In genomic region chr11:96154802-96155520, GRCh38 we compare ENCODE assay signal across 10 cellular contexts.
DNase-seq lines count a peak whose midpoint lies in the region; ATAC-seq, FAIRE-seq and TF ChIP-seq lines count a peak whose summit lies in the region.
"Had no signal": no experiment of that assay in that cellular context is flagged by ENCODE, and none has a peak within 500 bp of the region (broad histone marks: within the 10 kb centered on the region; RNA-seq: fewer than 3 reads in every experiment).

No MANE protein-coding gene starts in this region.

- no peaks in the 10 kb centered on the region for H3K9me3 ChIP-seq in heart left ventricle
- H3K9me3 ChIP-seq in mesenchymal stem cell (ENCODE audit: control insufficient read depth, low read length), result no peaks in the 10 kb centered on the region

- no peak overlapping the region for H2AFZ ChIP-seq in mesenchymal stem cell (ENCODE audit: low read depth, low read length)

- H3K27me3 ChIP-seq in heart left ventricle (no peaks in the 10 kb centered on the region), bronchial epithelial cell (ENCODE audit: control insufficient read depth, insufficient read depth, low read length) (no peaks in the 10 kb centered on the region), mesenchymal stem cell (ENCODE audit: control insufficient read depth in 1 of 2, insufficient read depth in 1 of 2, low read length in 2 of 2) (no peaks in the 10 kb centered on the region)

- H2BK120ac ChIP-seq in mesenchymal stem cell (ENCODE audit: low read depth, low read length), result peak overlapping the region; percentile 64

- peak overlapping the region; percentile 95 to 98 for H3K18ac ChIP-seq in mesenchymal stem cell (ENCODE audit: low read depth in 1 of 2, low read length in 2 of 2)

- peaks cover 0 to 49% (median 39%) of the 10 kb centered on the region in 12 donors for H3K4me1 ChIP-seq in heart left ventricle
- peaks cover 18% of the 10 kb centered on the region for H3K4me1 ChIP-seq in mesenchymal stem cell (ENCODE audit: control insufficient read depth, insufficient read depth, low read depth, low read length)
- H3K4me1 ChIP-seq in urinary bladder (ENCODE audit: insufficient read depth), result no peaks in the 10 kb centered on the region

- H2AK5ac ChIP-seq in mesenchymal stem cell (ENCODE audit: low read length, severe bottlenecking), result peak overlapping the region; percentile 96

- H3K9ac ChIP-seq in mesenchymal stem cell (ENCODE audit: low read length), result peak overlapping the region; percentile 81
- H3K9ac ChIP-seq: KMS-11 had no signal

- peak overlapping the region; percentile 94 to 95 for H3K4ac ChIP-seq in mesenchymal stem cell (ENCODE audit: low read depth in 1 of 2, low read length in 2 of 2)

- H4K8ac ChIP-seq in mesenchymal stem cell (ENCODE audit: low read length), result peak overlapping the region; percentile 94

- WGBS in heart left ventricle, 4 donors, result 59 to 82% (median 62%) methylated on average over 6 to 7 of the region's 7 CpGs
- 51% methylated on average over 6 of the region's 7 CpGs for WGBS in mesenchymal stem cell
- 60% methylated on average over 7 of the region's 7 CpGs for WGBS in urinary bladder

- no peak overlapping the region for H3K4me3 ChIP-seq in heart left ventricle
- no peak overlapping the region for H3K4me3 ChIP-seq in bronchial epithelial cell (ENCODE audit: low read depth, low read length)
- H3K4me3 ChIP-seq in mesenchymal stem cell (ENCODE audit: insufficient read depth in 1 of 2, low read depth in 1 of 2, low read length in 2 of 2), result peak overlapping the region in 1 of 2 experiments; percentile 55
- H3K4me3 ChIP-seq in urinary bladder (ENCODE audit: low read depth, low read length), result no peak overlapping the region

- peak overlapping the region; percentile 41 to 50 for H3K14ac ChIP-seq in mesenchymal stem cell (ENCODE audit: low read length in 2 of 2)

- H4K91ac ChIP-seq in mesenchymal stem cell (ENCODE audit: low read length), result peak overlapping the region; percentile 96

- no peak for ATAC-seq in heart left ventricle

- H3K36me3 ChIP-seq in heart left ventricle (no peaks in the 10 kb centered on the region), bronchial epithelial cell (ENCODE audit: control insufficient read depth, insufficient read depth, low read length) (no peaks in the 10 kb centered on the region), mesenchymal stem cell (ENCODE audit: control insufficient read depth in 1 of 2, insufficient read depth in 2 of 2, low read depth in 1 of 2, low read length in 2 of 2) (no peaks in the 10 kb centered on the region), urinary bladder (ENCODE audit: insufficient read depth) (no peaks in the 10 kb centered on the region)

- no peak for TF ChIP-seq POLR2A in heart left ventricle (IDR thresholded peaks at IDR 0.05)

- no peak for DNase-seq in heart left ventricle
- no peak for DNase-seq in cardiac septum (ENCODE audit: low spot score)
- peak; percentile 41 for DNase-seq in bronchial epithelial cell (ENCODE audit: low read depth)
- DNase-seq in mesenchymal stem cell, result peak; percentile 77
- DNase-seq in NCI-H1105 (lab: John Stamatoyannopoulos, UW), result no peak
- no peak for DNase-seq in DMS153 (lab: John Stamatoyannopoulos, UW)
- no peak for DNase-seq in stimulated activated CD4-positive, alpha-beta T cell treated with anti-CD3 and anti-CD28 coated beads, Interleukin-2, amount 100 ng/mL, for 24 hours
- DNase-seq: effector memory CD4-positive, alpha-beta T cell had no signal

- peak overlapping the region; percentile 57 for H2BK15ac ChIP-seq in mesenchymal stem cell (ENCODE audit: low read depth, poor library complexity, severe bottlenecking)

- FAIRE-seq in bronchial epithelial cell (lab: Jason Lieb, UNC), result no peak

- no peak overlapping the region for H3K4me2 ChIP-seq in mesenchymal stem cell (ENCODE audit: low read length, poor library complexity, severe bottlenecking)
- H3K4me2 ChIP-seq: KMS-11 had no signal

- TF ChIP-seq CTCF in heart left ventricle (IDR thresholded peaks at IDR 0.05), result no peak
- no peak for TF ChIP-seq CTCF in bronchial epithelial cell (IDR thresholded peaks at IDR 0.05; ENCODE audit: insufficient read depth, low read length, severe bottlenecking)

- H2BK12ac ChIP-seq in mesenchymal stem cell (ENCODE audit: low read length in 2 of 2), result peak overlapping the region; percentile 96 to 99

- H3K79me1 ChIP-seq in mesenchymal stem cell (replicated peaks; ENCODE audit: low read length, poor library complexity, severe bottlenecking), result peaks cover 25% of the 10 kb centered on the region

- peak overlapping the region; percentile 68 for H2BK5ac ChIP-seq in mesenchymal stem cell (ENCODE audit: low read depth, low read length, poor library complexity, severe bottlenecking)

- no peak overlapping the region for H3K23ac ChIP-seq in mesenchymal stem cell (ENCODE audit: low read length in 2 of 2)

- intact Hi-C loops in heart left ventricle (cut with DNase I) (loop anchor here in 1 of 10 donors (5.0 kb wide), 1 partner anchor 98 kb away; no protein-coding TSS in a partner anchor), cardiac septum (cut with DNase I) (no loop called here)

- H3K27ac ChIP-seq in heart left ventricle (peak overlapping the region; percentile 31 to 89 (median 80)), mesenchymal stem cell (ENCODE audit: low read length, poor library complexity, severe bottlenecking) (peak overlapping the region; percentile 97), urinary bladder (ENCODE audit: low read depth) (peak overlapping the region; percentile 70)
- H3K27ac ChIP-seq: KMS-11 had no signal

Comparison
In these comparisons a context has a peak if more than half of its experiments do, and no peak if none do; other contexts are left out.
1. DNase-seq: peak in bronchial epithelial cell (single experiment) and mesenchymal stem cell (single experiment); none in heart left ventricle (0 of 5), cardiac septum (single experiment), NCI-H1105 (single experiment), DMS153 (single experiment) and stimulated activated CD4-positive, alpha-beta T cell treated with anti-CD3 and anti-CD28 coated beads, Interleukin-2, amount 100 ng/mL, for 24 hours (0 of 2).
2. Peak in every context shown above with its lines, with median percentiles within 50 percentile points of each other: H3K27ac ChIP-seq.